Comparison of ENCODE assay signal across 8 cellular contexts in genomic region chr11:59559886-59560285, GRCh38. TPM values are rescaled to one million over a fixed set of nuclear protein-coding genes. Genes with fewer than 3 reads are reported as not detected.
DNase-seq lines count a peak whose midpoint lies in the region; ATAC-seq, FAIRE-seq and TF ChIP-seq lines count a peak whose summit lies in the region.

No MANE protein-coding gene starts in this region.

- CTCF ChIA-PET in A673 (lab: Charles Lee): no interaction called here

- H3K27ac Mint-ChIP-seq in activated naive CD8-positive, alpha-beta T cell treated with anti-CD3 and anti-CD28 coated beads for 36 hours: peak overlapping the region; percentile 97
- peak overlapping the region; percentile 99 for H3K27ac Mint-ChIP-seq in memory B cell

- TF ChIP-seq CTCF in A673 (conservative IDR thresholded peaks at IDR 0.05; ENCODE audit: low read depth, low read length): no peak
- TF ChIP-seq CTCF in kidney (IDR thresholded peaks at IDR 0.05; ENCODE audit: borderline replicate concordance, extremely low read depth, insufficient read depth): no peak

- peaks cover 5% of the 10 kb centered on the region for H3K36me3 Mint-ChIP-seq in activated naive CD8-positive, alpha-beta T cell treated with anti-CD3 and anti-CD28 coated beads for 36 hours
- H3K36me3 Mint-ChIP-seq in memory B cell: no peaks in the 10 kb centered on the region

- peaks cover 15% of the 10 kb centered on the region for H3K27me3 Mint-ChIP-seq in activated naive CD8-positive, alpha-beta T cell treated with anti-CD3 and anti-CD28 coated beads for 36 hours
- H3K27me3 Mint-ChIP-seq in memory B cell: peaks cover 5% of the 10 kb centered on the region

- no TSS peak for BruUV-seq in A673 (replicated peaks; lab: Mats Ljungman, UMichigan)

- POLR2A ChIA-PET in A673 (lab: Charles Lee; ENCODE audit: low non-redundant PET): no interaction called here

- peak; percentile 2 for ATAC-seq in HG02588 (IDR thresholded peaks at IDR 0.05; ENCODE audit: unreplicated experiment)
- ATAC-seq in memory B cell (ENCODE audit: low read depth): no peak
- no peak for ATAC-seq in HG03457 (IDR thresholded peaks at IDR 0.05; ENCODE audit: unreplicated experiment)

- H3K27me3 ChIP-seq in A673 (replicated peaks; ENCODE audit: insufficient read depth, low read depth, low read length, poor library complexity): no peaks in the 10 kb centered on the region

- H3K9me3 ChIP-seq in A673 (ENCODE audit: low read depth, low read length, poor library complexity, severe bottlenecking): no peaks in the 10 kb centered on the region
- no peaks in the 10 kb centered on the region for H3K9me3 ChIP-seq in kidney (ENCODE audit: control insufficient read depth in 1 of 2, low read length in 2 of 2)

- no peak for FAIRE-seq in kidney (lab: Jason Lieb, UNC)

- peak overlapping the region; percentile 90 for H3K4me3 ChIP-seq in A673 (ENCODE audit: low read depth, low read length, poor library complexity, severe bottlenecking)
- H3K4me3 ChIP-seq in kidney (ENCODE audit: low read length in 2 of 2): peak overlapping the region in 1 of 2 donors; percentile 95

- H3K4me3 Mint-ChIP-seq in activated naive CD8-positive, alpha-beta T cell treated with anti-CD3 and anti-CD28 coated beads for 36 hours: peak overlapping the region; percentile 88
- H3K4me3 Mint-ChIP-seq in memory B cell: peak overlapping the region; percentile 89

- H3K4me1 ChIP-seq in A673 (ENCODE audit: insufficient read depth, low read length, poor library complexity, severe bottlenecking): peaks cover 9% of the 10 kb centered on the region
- peaks cover 0 to 3% of the 10 kb centered on the region in 2 donors for H3K4me1 ChIP-seq in kidney (ENCODE audit: control insufficient read depth in 1 of 2, insufficient read depth in 1 of 2, low read depth in 1 of 2, low read length in 2 of 2)

- H3K9me3 Mint-ChIP-seq in activated naive CD8-positive, alpha-beta T cell treated with anti-CD3 and anti-CD28 coated beads for 36 hours: peaks cover 4% of the 10 kb centered on the region
- no peaks in the 10 kb centered on the region for H3K9me3 Mint-ChIP-seq in memory B cell

- H3K36me3 ChIP-seq in A673 (ENCODE audit: insufficient read depth, low read length, poor library complexity, severe bottlenecking): no peaks in the 10 kb centered on the region
- no peaks in the 10 kb centered on the region for H3K36me3 ChIP-seq in kidney (ENCODE audit: control insufficient read depth in 1 of 2, insufficient read depth in 2 of 2, low read length in 2 of 2)

- no peak overlapping the region for H3K27ac ChIP-seq in A673 (ENCODE audit: low read depth, low read length, poor library complexity, severe bottlenecking)
- no peak overlapping the region for H3K27ac ChIP-seq in kidney (ENCODE audit: low read depth in 2 of 2, low read length in 2 of 2)

- intact Hi-C loops in A673 (cut with micrococcal nuclease; ENCODE audit: unreplicated experiment): loop anchor here (1.0 to 10.0 kb wide), 3 partner anchors 10 to 1355 kb away; partner anchors contain the start of gene TMEM109
- intact Hi-C loops in kidney (cut with DNase I): no loop called here

- H3K4me1 Mint-ChIP-seq in activated naive CD8-positive, alpha-beta T cell treated with anti-CD3 and anti-CD28 coated beads for 36 hours: peaks cover 44% of the 10 kb centered on the region
- H3K4me1 Mint-ChIP-seq in memory B cell: peaks cover 24% of the 10 kb centered on the region

- peak overlapping the region in 1 of 2 donors; percentile 88 for H3K9ac ChIP-seq in kidney (ENCODE audit: low read length in 2 of 2)

- no peak for DNase-seq in A673 (ENCODE audit: low spot score)
- no peak for DNase-seq in activated naive CD8-positive, alpha-beta T cell treated with anti-CD3 and anti-CD28 coated beads for 36 hours
- DNase-seq in memory B cell (ENCODE audit: low spot score in 2 of 2): no peak
- no peak for DNase-seq in GM03348 (ENCODE audit: low spot score)
- no peak for DNase-seq in kidney
- DNase-seq in cerebellar cortex (ENCODE audit: low spot score): no peak

RNA-seq across cellular contexts. Expression of gene OR4D9, which starts 48.5 kb away (rescaled TPM):
- total RNA-seq in A673 (2021): not detected in 2 replicates
- not detected for total RNA-seq in activated naive CD8-positive, alpha-beta T cell treated with anti-CD3 and anti-CD28 coated beads for 36 hours
- not detected for total RNA-seq in kidney
- not detected for polyA plus RNA-seq in kidney (ENCODE audit: insufficient read depth, low read depth, low replicate concordance)

RNA-seq across cellular contexts. Expression of gene OSBP, which starts 55.7 kb away (rescaled TPM):
- total RNA-seq in A673 (2021) (40.7 and 43.2 TPM in 2 replicates), kidney (53.8 TPM)
- 10 to 100 TPM; 39.4 to 39.6 TPM for total RNA-seq in activated naive CD8-positive, alpha-beta T cell treated with anti-CD3 and anti-CD28 coated beads for 36 hours
- 25.9 TPM for polyA plus RNA-seq in kidney (ENCODE audit: insufficient read depth, low read depth, low replicate concordance)

RNA-seq across cellular contexts. Expression of gene OR4D11, which starts 56.5 kb away (rescaled TPM):
- not detected in 2 replicates for total RNA-seq in A673 (2021)
- total RNA-seq in activated naive CD8-positive, alpha-beta T cell treated with anti-CD3 and anti-CD28 coated beads for 36 hours: not detected
- not detected for total RNA-seq in kidney
- polyA plus RNA-seq in kidney (ENCODE audit: insufficient read depth, low read depth, low replicate concordance): not detected
